Comparison of ENCODE assay signal across 20 cellular contexts in the genomic region with DNA sequence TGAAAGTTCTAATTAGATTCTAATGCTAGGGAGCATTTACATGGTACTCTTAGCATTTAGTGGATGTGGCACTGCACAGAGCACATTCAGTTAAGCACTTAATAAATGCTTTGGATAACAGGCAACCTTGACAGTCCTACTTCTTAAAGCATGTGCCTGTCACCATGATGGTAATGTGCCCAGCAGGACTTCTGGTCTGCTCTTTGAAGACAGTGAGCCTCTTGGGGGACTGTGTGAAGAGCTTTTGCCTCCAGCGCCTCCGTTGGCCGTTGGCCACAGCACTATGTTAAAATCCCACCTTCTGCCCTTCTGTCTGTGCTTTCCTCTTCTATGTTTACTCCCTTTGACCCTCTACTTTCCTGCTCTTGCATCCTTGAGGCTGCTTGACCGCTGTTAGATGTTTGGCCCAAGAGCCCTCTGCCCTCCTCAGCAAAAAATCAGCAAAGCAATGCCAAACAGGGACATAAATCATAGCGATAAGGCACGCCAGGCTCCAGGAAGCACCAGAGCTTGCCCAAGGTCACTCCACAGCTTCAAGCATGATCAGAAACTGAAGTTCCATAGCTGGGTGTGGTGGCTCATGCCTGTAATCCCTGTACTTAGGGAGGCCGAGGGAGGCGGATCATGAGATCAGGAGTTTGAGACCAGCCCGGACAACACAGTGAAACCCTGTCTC. TPM values are rescaled to one million over a fixed set of nuclear protein-coding genes. Genes with fewer than 3 reads are reported as not detected.
DNase-seq lines count a peak whose midpoint lies in the region; ATAC-seq, FAIRE-seq and TF ChIP-seq lines count a peak whose summit lies in the region.
"Had no signal": no experiment of that assay in that cellular context is flagged by ENCODE, and none has a peak within 500 bp of the region (broad histone marks: within the 10 kb centered on the region; RNA-seq: fewer than 3 reads in every experiment).

No MANE protein-coding gene starts in this region.

- intact Hi-C loops in Calu3 (cut with micrococcal nuclease; ENCODE audit: unreplicated experiment) (no loop called here), pancreas (cut with DNase I) (no loop called here)

- H3K27ac ChIP-seq in pancreas (peak overlapping the region in 2 of 4 donors; percentile 8 to 44), gastroesophageal sphincter (no peak overlapping the region)
- H3K27ac ChIP-seq: right atrium auricular region had no signal

- FAIRE-seq in pancreas (lab: Jason Lieb, UNC) = no peak
- FAIRE-seq: astrocyte, GM18507, urothelium cell line had no signal

- TF ChIP-seq CTCF in Calu3 (IDR thresholded peaks at IDR 0.05; ENCODE audit: unreplicated experiment) (no peak), pancreas (IDR thresholded peaks at IDR 0.05) (no peak), gastroesophageal sphincter (IDR thresholded peaks at IDR 0.05) (no peak)

- H3K4me1 Mint-ChIP-seq in Calu3 (ENCODE audit: low read depth, unreplicated experiment) = peaks cover 25% of the 10 kb centered on the region
- H3K4me1 Mint-ChIP-seq in stimulated activated naive CD8-positive, alpha-beta T cell treated with anti-CD3 and anti-CD28 coated beads, Interleukin-15, amount 100 ng/mL, for 72 hours = no peaks in the 10 kb centered on the region
- H3K4me1 Mint-ChIP-seq: activated T-helper 17 cell treated with anti-CD3 and anti-CD28 coated beads, Interleukin-2, amount 50 U/mL, for 72 hours had no signal

- H3K36me3 Mint-ChIP-seq in Calu3 (ENCODE audit: insufficient read depth, unreplicated experiment) = peaks cover 5% of the 10 kb centered on the region

- no peaks in the 10 kb centered on the region for H3K9me3 ChIP-seq in pancreas
- H3K9me3 ChIP-seq in gastroesophageal sphincter = no peaks in the 10 kb centered on the region
- H3K9me3 ChIP-seq: right atrium auricular region had no signal

- no peak for TF ChIP-seq EP300 in gastroesophageal sphincter (IDR thresholded peaks at IDR 0.05)

- no peaks in the 10 kb centered on the region for H3K9me3 Mint-ChIP-seq in Calu3 (ENCODE audit: low read depth, unreplicated experiment)
- H3K9me3 Mint-ChIP-seq in stimulated activated naive CD8-positive, alpha-beta T cell treated with anti-CD3 and anti-CD28 coated beads, Interleukin-15, amount 100 ng/mL, for 72 hours = no peaks in the 10 kb centered on the region
- H3K9me3 Mint-ChIP-seq: activated T-helper 17 cell treated with anti-CD3 and anti-CD28 coated beads, Interleukin-2, amount 50 U/mL, for 72 hours; dendritic cell treated with granulocyte-macrophage colony-stimulating factor and Interleukin-4, amounts not matched to agents 40 ng/mL and 50 ng/mL, for 4 days; T-helper 2 cell treated with Interferon-gamma antibody and Interleukin-4, amounts not matched to agents 5 μg/mL and 100 μg/mL, for 36 hours had no signal

- H3K27ac Mint-ChIP-seq in Calu3 (ENCODE audit: unreplicated experiment) = no peak overlapping the region
- H3K27ac Mint-ChIP-seq in stimulated activated naive CD8-positive, alpha-beta T cell treated with anti-CD3 and anti-CD28 coated beads, Interleukin-15, amount 100 ng/mL, for 72 hours = no peak overlapping the region
- H3K27ac Mint-ChIP-seq: activated T-helper 17 cell treated with anti-CD3 and anti-CD28 coated beads, Interleukin-2, amount 50 U/mL, for 72 hours; dendritic cell treated with granulocyte-macrophage colony-stimulating factor and Interleukin-4, amounts not matched to agents 40 ng/mL and 50 ng/mL, for 4 days; T-helper 2 cell treated with Interferon-gamma antibody and Interleukin-4, amounts not matched to agents 5 μg/mL and 100 μg/mL, for 36 hours had no signal

- H3K4me1 ChIP-seq in pancreas (peaks cover 14 to 25% (median 16%) of the 10 kb centered on the region in 3 donors), gastroesophageal sphincter (no peaks in the 10 kb centered on the region)
- H3K4me1 ChIP-seq: right atrium auricular region had no signal

- ATAC-seq in pancreas = peak; percentile 91 to 94 (median 92)
- no peak for ATAC-seq in stimulated activated naive CD8-positive, alpha-beta T cell treated with anti-CD3 and anti-CD28 coated beads, Interleukin-15, amount 100 ng/mL, for 72 hours
- ATAC-seq in GM18907 (IDR thresholded peaks at IDR 0.05; ENCODE audit: unreplicated experiment) = no peak
- ATAC-seq in gastroesophageal sphincter = no peak
- ATAC-seq: activated T-helper 17 cell treated with anti-CD3 and anti-CD28 coated beads, Interleukin-2, amount 50 U/mL, for 72 hours had no signal

- no peak overlapping the region for H3K4me3 ChIP-seq in pancreas
- H3K4me3 ChIP-seq in gastroesophageal sphincter = no peak overlapping the region
- H3K4me3 ChIP-seq: right atrium auricular region had no signal

- TF ChIP-seq POLR2A in gastroesophageal sphincter (IDR thresholded peaks at IDR 0.05) = no peak

- H3K4me3 Mint-ChIP-seq in Calu3 (ENCODE audit: low read depth, unreplicated experiment) = no peak overlapping the region
- no peak overlapping the region for H3K4me3 Mint-ChIP-seq in stimulated activated naive CD8-positive, alpha-beta T cell treated with anti-CD3 and anti-CD28 coated beads, Interleukin-15, amount 100 ng/mL, for 72 hours
- H3K4me3 Mint-ChIP-seq: activated T-helper 17 cell treated with anti-CD3 and anti-CD28 coated beads, Interleukin-2, amount 50 U/mL, for 72 hours; dendritic cell treated with granulocyte-macrophage colony-stimulating factor and Interleukin-4, amounts not matched to agents 40 ng/mL and 50 ng/mL, for 4 days; T-helper 2 cell treated with Interferon-gamma antibody and Interleukin-4, amounts not matched to agents 5 μg/mL and 100 μg/mL, for 36 hours had no signal

- CTCF ChIA-PET in Calu3 (lab: Charles Lee) = interaction anchor here (0.7 to 1.5 kb wide), 2 partner anchors 67 to 586 kb away, joined by 3 read pairs; no protein-coding TSS in a partner anchor

- WGBS in pancreas, 2 donors = 25 to 30% methylated on average over 9 of the region's 9 CpGs
- WGBS in gastroesophageal sphincter (ENCODE audit: low coverage in 1 of 2), 2 donors = 62 to 67% methylated on average over 3 to 7 of the region's 9 CpGs

- H3K36me3 ChIP-seq in pancreas (no peaks in the 10 kb centered on the region), gastroesophageal sphincter (no peaks in the 10 kb centered on the region)
- H3K36me3 ChIP-seq: right atrium auricular region had no signal

- BruUV-seq in Calu3 (replicated peaks; lab: Mats Ljungman, UMichigan) = no TSS peak

- no peaks in the 10 kb centered on the region for H3K27me3 Mint-ChIP-seq in Calu3 (ENCODE audit: unreplicated experiment)
- H3K27me3 Mint-ChIP-seq in stimulated activated naive CD8-positive, alpha-beta T cell treated with anti-CD3 and anti-CD28 coated beads, Interleukin-15, amount 100 ng/mL, for 72 hours = no peaks in the 10 kb centered on the region
- H3K27me3 Mint-ChIP-seq: activated T-helper 17 cell treated with anti-CD3 and anti-CD28 coated beads, Interleukin-2, amount 50 U/mL, for 72 hours; dendritic cell treated with granulocyte-macrophage colony-stimulating factor and Interleukin-4, amounts not matched to agents 40 ng/mL and 50 ng/mL, for 4 days had no signal

- DNase-seq in Calu3 = peak; percentile 30
- peak; percentile 97 for DNase-seq in amniotic epithelial cell (ENCODE audit: low read depth)
- peak; percentile 25 for DNase-seq in kidney glomerular epithelial cell (lab: John Stamatoyannopoulos, UW)
- DNase-seq in pancreas = peak in 5 of 6 donors; percentile 59 to 80 (median 74)
- DNase-seq in stimulated activated naive CD8-positive, alpha-beta T cell treated with anti-CD3 and anti-CD28 coated beads, Interleukin-15, amount 100 ng/mL, for 72 hours = no peak
- no peak for DNase-seq in KG1 (lab: John Stamatoyannopoulos, UW)
- DNase-seq: activated CD4-positive, alpha-beta T cell treated with anti-CD3 and anti-CD28 coated beads, Interleukin-2, amount 50 U/mL, for 1 hour; NCI-H2171; NK-92 treated with Interleukin-12 subunit alpha and Interleukin-12 subunit beta, amount 100 ng/mL, for 24 hours; SHP77 treated with DMSO at 0.1 percent for 48 hours; stimulated activated CD4-positive, alpha-beta T cell treated with anti-CD3 and anti-CD28 coated beads, Interleukin-4, amount 100 ng/mL, for 24 hours had no signal

- H3K27me3 ChIP-seq in pancreas = no peaks in the 10 kb centered on the region
- H3K27me3 ChIP-seq in gastroesophageal sphincter = no peaks in the 10 kb centered on the region
- H3K27me3 ChIP-seq: right atrium auricular region had no signal

RNA-seq across cellular contexts. Expression of gene CDKL1, which starts 8.3 kb away (rescaled TPM):
- total RNA-seq in Calu3 (2022) (3.0 and 3.7 TPM in 2 replicates), pancreas (1 to 10 TPM; 2.4 to 5.5 (median 4.4) TPM), gastroesophageal sphincter (10 to 100 TPM in 1 of 4 donors, 1 to 10 TPM in 3; 4.2 to 10.3 (median 6.2) TPM)
- under 1 TPM; 0.56 to 0.80 TPM for polyA plus RNA-seq in pancreas

Comparison
In these comparisons a context has a peak if more than half of its experiments do, and no peak if none do; other contexts are left out.
1. DNase-seq: peak in Calu3 (single experiment), amniotic epithelial cell (single experiment), kidney glomerular epithelial cell (single experiment) and pancreas (5 of 6); none in stimulated activated naive CD8-positive, alpha-beta T cell treated with anti-CD3 and anti-CD28 coated beads, Interleukin-15, amount 100 ng/mL, for 72 hours (0 of 2) and KG1 (single experiment).
2. ATAC-seq: peak in pancreas (4 of 4); none in stimulated activated naive CD8-positive, alpha-beta T cell treated with anti-CD3 and anti-CD28 coated beads, Interleukin-15, amount 100 ng/mL, for 72 hours (single experiment), GM18907 (single experiment) and gastroesophageal sphincter (single experiment).